19 cellular contexts compared by ENCODE assay signal in genomic region chr2:38836801-38837200, GRCh38. TPM values are rescaled to one million over a fixed set of nuclear protein-coding genes. Genes with fewer than 3 reads are reported as not detected.
DNase-seq lines count a peak whose midpoint lies in the region; ATAC-seq, FAIRE-seq and TF ChIP-seq lines count a peak whose summit lies in the region.
"Had no signal": no experiment of that assay in that cellular context is flagged by ENCODE, and none has a peak within 500 bp of the region (broad histone marks: within the 10 kb centered on the region; RNA-seq: fewer than 3 reads in every experiment).

No MANE protein-coding gene starts in this region.

- no peak overlapping the region for H3K9ac ChIP-seq in OCI-LY3 (ENCODE audit: low read length)

- peaks cover 26% of the 10 kb centered on the region for H3K4me1 ChIP-seq in OCI-LY3 (ENCODE audit: low read length)
- H3K4me1 ChIP-seq: foreskin keratinocyte, testis had no signal

- ATAC-seq in HG02588 (IDR thresholded peaks at IDR 0.05; ENCODE audit: unreplicated experiment): peak; percentile 12
- ATAC-seq: activated CD8-positive, alpha-beta T cell treated with anti-CD3 and anti-CD28 coated beads, Interleukin-2, amount 10 ng/mL, durations not matched to agents 7 days and 5 days; foreskin keratinocyte had no signal

- peak overlapping the region; percentile 32; the same call in 1 of the 2 replicates for H3K4me2 ChIP-seq in OCI-LY3 (ENCODE audit: low read length)

- TF ChIP-seq CTCF in OCI-LY3 (IDR thresholded peaks at IDR 0.05; ENCODE audit: low read depth, low read length): no peak

- peak; percentile 37 for FAIRE-seq in GM19239 (lab: Jason Lieb, UNC)
- FAIRE-seq: D721Med had no signal

- peaks cover 4% of the 10 kb centered on the region; the same call in 1 of the 2 replicates for H4K20me1 ChIP-seq in OCI-LY3 (ENCODE audit: insufficient read depth, low read length)

- no peak overlapping the region for H2AFZ ChIP-seq in OCI-LY3 (ENCODE audit: low read depth, low read length)

- no peak for DNase-seq in GM19239 (ENCODE audit: insufficient read length, low spot score)
- peak; percentile 14 for DNase-seq in renal cortical epithelial cell (ENCODE audit: low read depth)
- no peak for DNase-seq in ureter (ENCODE audit: low spot score)
- no peak for DNase-seq in H4 (ENCODE audit: low spot score)
- no peak for DNase-seq in activated naive CD4-positive, alpha-beta T cell treated with Interleukin-2 at 50 U/mL for 16 hours
- DNase-seq: activated CD8-positive, alpha-beta T cell treated with anti-CD3 and anti-CD28 coated beads, Interleukin-2, amount 10 ng/mL, durations not matched to agents 7 days and 5 days; activated T-cell treated with anti-CD3 and anti-CD28 coated beads, Interleukin-2, amount 50 U/mL, for 48 hours; brain microvascular endothelial cell; GF-D8; KG1; left cardiac atrium; NCI-H2029; stimulated activated CD4-positive, alpha-beta T cell treated with anti-CD3 and anti-CD28 coated beads, Interleukin-4, amount 100 ng/mL, for 4 hours; testis; WERI-Rb-1 had no signal

- H3K9me3 ChIP-seq in OCI-LY3 (ENCODE audit: insufficient read depth, low read length): no peaks in the 10 kb centered on the region
- H3K9me3 ChIP-seq: testis had no signal

- H3K27ac ChIP-seq in OCI-LY3 (ENCODE audit: low read length): peak overlapping the region; percentile 82
- H3K27ac ChIP-seq: brain microvascular endothelial cell, foreskin keratinocyte, testis, WERI-Rb-1 had no signal

- H3K27me3 ChIP-seq in OCI-LY3 (ENCODE audit: low read depth, low read length): no peaks in the 10 kb centered on the region
- H3K27me3 ChIP-seq: brain microvascular endothelial cell, foreskin keratinocyte, testis had no signal

- no peak overlapping the region for H3K4me3 ChIP-seq in OCI-LY3 (ENCODE audit: low read length)
- H3K4me3 ChIP-seq: testis had no signal

- peaks cover 12% of the 10 kb centered on the region for H3K36me3 ChIP-seq in OCI-LY3 (replicated peaks; ENCODE audit: low read depth, low read length)

- no peaks in the 10 kb centered on the region for H3K79me2 ChIP-seq in OCI-LY3 (ENCODE audit: low read length)

RNA-seq across cellular contexts. Expression of gene DHX57, which starts 38.9 kb away (rescaled TPM):
- total RNA-seq in renal cortical epithelial cell: 20.0 and 36.1 TPM in 2 replicates
- total RNA-seq in ureter: 23.4 TPM
- 6.7 and 14.3 TPM in 2 replicates for total RNA-seq in H4 (2014; rRNA removed; shearing (Covaris generic))

RNA-seq across cellular contexts. Expression of gene MORN2, which starts 39.0 kb away (rescaled TPM):
- total RNA-seq in renal cortical epithelial cell: 15.3 and 26.4 TPM in 2 replicates
- 17.0 TPM for total RNA-seq in ureter
- 37.9 and 48.7 TPM in 2 replicates for total RNA-seq in H4 (2014; rRNA removed; shearing (Covaris generic))

RNA-seq across cellular contexts. Expression of gene ARHGEF33, which starts 52.9 kb away (rescaled TPM):
- total RNA-seq in renal cortical epithelial cell (0.99 TPM in 1 of 2 replicates, not detected in the other), ureter (0.68 TPM)
- not detected in 2 replicates for total RNA-seq in H4 (2014; rRNA removed; shearing (Covaris generic))

RNA-seq across cellular contexts. Expression of gene GEMIN6, which starts 58.8 kb away (rescaled TPM):
- 10.4 and 12.5 TPM in 2 replicates for total RNA-seq in renal cortical epithelial cell
- 13.6 TPM for total RNA-seq in ureter
- total RNA-seq in H4 (2014; rRNA removed; shearing (Covaris generic)): 16.3 and 31.3 TPM in 2 replicates
